ENCODE assay signal across 8 cellular contexts in genomic region chr16:81889896-81890634, GRCh38.
DNase-seq lines count a peak whose midpoint lies in the region; ATAC-seq and TF ChIP-seq lines count a peak whose summit lies in the region.

No MANE protein-coding gene starts in this region.

- H3K27ac ChIP-seq in VCaP, result no peak overlapping the region

- TF ChIP-seq CTCF in VCaP (conservative IDR thresholded peaks at IDR 0.05), result peak; percentile 88

- DNase-seq in AML-193 (lab: John Stamatoyannopoulos, UW), result peak; percentile 34 to 48
- DNase-seq in GM19238 (ENCODE audit: insufficient read length, low spot score), result peak; percentile 53
- DNase-seq in NCI-H1694 treated with DMSO at 0.1 percent for 48 hours (lab: John Stamatoyannopoulos, UW), result peak; percentile 13
- peak; percentile 30 for DNase-seq in central memory CD4-positive, alpha-beta T cell
- peak; percentile 85 for DNase-seq in left kidney (ENCODE audit: low read depth, low spot score)
- DNase-seq in stimulated activated CD4-positive, alpha-beta T cell treated with anti-CD3 and anti-CD28 coated beads, Interleukin-4, amount 100 ng/mL, for 4 hours, result peak; percentile 21 to 33

- ATAC-seq in GM18870 (IDR thresholded peaks at IDR 0.05; ENCODE audit: unreplicated experiment), result no peak

Comparison
In these comparisons a context has a peak if more than half of its experiments do, and no peak if none do; other contexts are left out.
1. DNase-seq: peak in every context shown above with its lines; median percentile 85 in left kidney; 53 in GM19238; 41 in AML-193; 30 in central memory CD4-positive, alpha-beta T cell; 27 in stimulated activated CD4-positive, alpha-beta T cell treated with anti-CD3 and anti-CD28 coated beads, Interleukin-4, amount 100 ng/mL, for 4 hours; 13 in NCI-H1694 treated with DMSO at 0.1 percent for 48 hours.